ENCODE assay signal across 16 cellular contexts in the genomic region with DNA sequence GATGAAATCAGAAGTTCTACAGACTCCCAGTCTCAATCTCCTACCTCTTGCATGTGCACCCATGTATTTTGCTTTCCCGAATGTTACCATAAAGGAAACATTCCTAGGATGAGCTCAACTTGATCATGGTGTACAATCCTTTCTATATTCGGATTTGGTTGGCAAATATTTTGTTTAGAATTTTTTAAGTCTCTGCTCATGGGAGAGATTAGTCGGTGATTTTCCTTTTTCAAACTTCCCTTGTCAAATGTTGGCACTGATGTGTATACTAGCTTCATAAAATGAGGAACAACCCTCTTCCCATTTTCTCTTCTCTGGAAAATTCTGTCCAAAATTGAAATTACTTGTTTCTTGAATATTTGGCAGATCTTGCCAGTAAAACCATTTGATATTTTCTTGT.
DNase-seq lines count a peak whose midpoint lies in the region; ATAC-seq and TF ChIP-seq lines count a peak whose summit lies in the region.
"Had no signal": no experiment of that assay in that cellular context is flagged by ENCODE, and none has a peak within 500 bp of the region (broad histone marks: within the 10 kb centered on the region; RNA-seq: fewer than 3 reads in every experiment).

No MANE protein-coding gene starts in this region.

- no peaks in the 10 kb centered on the region for H3K36me3 Mint-ChIP-seq in chondrocyte (ENCODE audit: low read depth)

- peaks cover 40 to 42% of the 10 kb centered on the region in 2 experiments for H3K4me1 ChIP-seq in SK-N-SH (ENCODE audit: control insufficient read depth in 1 of 2, insufficient read depth in 2 of 2, low read depth in 1 of 2, low read length in 1 of 2)

- no peak overlapping the region for H3K9ac ChIP-seq in SK-N-SH
- H3K9ac ChIP-seq: BLaER1 treated with 17β-estradiol and CSF1 and Interleukin-3, amounts not matched to agents 10 nM and 100 nM had no signal

- no peak for DNase-seq in SK-N-SH
- no peak for DNase-seq in chondrocyte (ENCODE audit: low spot score)
- DNase-seq in medulla oblongata (ENCODE audit: extremely low spot score): peak; percentile 14
- no peak for DNase-seq in HT-29 (ENCODE audit: low spot score)
- no peak for DNase-seq in superior temporal gyrus (ENCODE audit: extremely low spot score)
- no peak for DNase-seq in T-helper 1 cell
- DNase-seq in SIG-M5 (lab: John Stamatoyannopoulos, UW): no peak
- DNase-seq: Calu3; CD4-positive, alpha-beta T cell; DMS79 treated with DMSO at 0.1 percent for 48 hours; GDM1; H7 had no signal

- H3K4me3 ChIP-seq in SK-N-SH (ENCODE audit: low read depth in 2 of 2, low read length in 1 of 2): no peak overlapping the region
- H3K4me3 ChIP-seq: BLaER1 treated with 17β-estradiol and CSF1 and Interleukin-3, amounts not matched to agents 10 nM and 100 nM; GM23338 had no signal

- no peaks in the 10 kb centered on the region for H4K20me1 ChIP-seq in SK-N-SH (ENCODE audit: insufficient read depth)
- H4K20me1 ChIP-seq: BLaER1 treated with 17β-estradiol and CSF1 and Interleukin-3, amounts not matched to agents 10 nM and 100 nM had no signal

- no peak overlapping the region for H2AFZ ChIP-seq in SK-N-SH (ENCODE audit: low read depth)
- H2AFZ ChIP-seq: GM23338 had no signal

- TF ChIP-seq RAD21 in SK-N-SH (IDR thresholded peaks at IDR 0.05; ENCODE audit: low read length): no peak

- H3K9me3 Mint-ChIP-seq in chondrocyte (ENCODE audit: low read depth): no peaks in the 10 kb centered on the region
- H3K9me3 Mint-ChIP-seq: CD4-positive, alpha-beta T cell had no signal

- no peak overlapping the region for H3K4me3 Mint-ChIP-seq in chondrocyte (ENCODE audit: unreplicated experiment)
- H3K4me3 Mint-ChIP-seq: CD4-positive, alpha-beta T cell; GM23338 had no signal

- peaks cover 91% of the 10 kb centered on the region for H3K4me1 Mint-ChIP-seq in chondrocyte (ENCODE audit: low read depth)
- H3K4me1 Mint-ChIP-seq: GM23338 had no signal

- POLR2A ChIA-PET in SK-N-SH (lab: Yijun Ruan, JAX): no interaction called here

- peak overlapping the region; percentile 28 for H3K27ac Mint-ChIP-seq in chondrocyte (ENCODE audit: unreplicated experiment)
- H3K27ac Mint-ChIP-seq: CD4-positive, alpha-beta T cell; GM23338 had no signal

- no peaks in the 10 kb centered on the region for H3K9me3 ChIP-seq in SK-N-SH
- H3K9me3 ChIP-seq: BLaER1 treated with 17β-estradiol and CSF1 and Interleukin-3, amounts not matched to agents 10 nM and 100 nM had no signal

- no peak for TF ChIP-seq CTCF in SK-N-SH (IDR thresholded peaks at IDR 0.05)
- TF ChIP-seq CTCF in chondrocyte (IDR thresholded peaks at IDR 0.05): no peak

- WGBS in SK-N-SH (ENCODE audit: low lambda C conversion rate): 94% methylated on average over 3 of the region's 3 CpGs

- H3K4me2 ChIP-seq in SK-N-SH: no peak overlapping the region
- H3K4me2 ChIP-seq: GM23338 had no signal

- H3K79me2 ChIP-seq in SK-N-SH (ENCODE audit: insufficient read depth): no peaks in the 10 kb centered on the region

- CTCF ChIA-PET in SK-N-SH (lab: Yijun Ruan, JAX): no interaction called here

- no peak for TF ChIP-seq EP300 in SK-N-SH (IDR thresholded peaks at IDR 0.05; ENCODE audit: borderline replicate concordance in 1 of 2, low read depth in 1 of 2, low read length in 1 of 2)

- H3K27me3 Mint-ChIP-seq in chondrocyte (ENCODE audit: low read depth): no peaks in the 10 kb centered on the region

- H3F3A ChIP-seq in SK-N-SH (replicated peaks; ENCODE audit: insufficient read depth): peaks cover 40% of the 10 kb centered on the region

- ATAC-seq in SK-N-SH treated with all-trans-retinoic acid at 6 μM for 48 hours: no peak
- ATAC-seq: GM23338 had no signal

- peak overlapping the region; percentile 43 to 100 for H3K27ac ChIP-seq in SK-N-SH (ENCODE audit: low read depth in 2 of 2, low read length in 1 of 2)
- H3K27ac ChIP-seq: 22Rv1; BLaER1 treated with 17β-estradiol and CSF1 and Interleukin-3, amounts not matched to agents 10 nM and 100 nM had no signal

- no peaks in the 10 kb centered on the region for H3K36me3 ChIP-seq in SK-N-SH (replicated peaks in 1 of 2; ENCODE audit: control insufficient read depth in 1 of 2, insufficient read depth in 2 of 2, low read length in 1 of 2)
- H3K36me3 ChIP-seq: BLaER1 treated with 17β-estradiol and CSF1 and Interleukin-3, amounts not matched to agents 10 nM and 100 nM had no signal

- no peaks in the 10 kb centered on the region for H3K27me3 ChIP-seq in SK-N-SH (ENCODE audit: insufficient read depth)
- H3K27me3 ChIP-seq: BLaER1 treated with 17β-estradiol and CSF1 and Interleukin-3, amounts not matched to agents 10 nM and 100 nM had no signal

- H3K9me2 ChIP-seq in SK-N-SH: no peaks in the 10 kb centered on the region

TF ChIP-seq in SK-N-SH, 30 proteins besides CTCF, POLR2A, EP300 and RAD21 (continues in another document):
- TF ChIP-seq RXRA (IDR thresholded peaks at IDR 0.05; ENCODE audit: borderline replicate concordance, low read depth) (no peak), GABPA (IDR thresholded peaks at IDR 0.05; ENCODE audit: low read depth) (no peak)
- TF ChIP-seq, protein P1, sequence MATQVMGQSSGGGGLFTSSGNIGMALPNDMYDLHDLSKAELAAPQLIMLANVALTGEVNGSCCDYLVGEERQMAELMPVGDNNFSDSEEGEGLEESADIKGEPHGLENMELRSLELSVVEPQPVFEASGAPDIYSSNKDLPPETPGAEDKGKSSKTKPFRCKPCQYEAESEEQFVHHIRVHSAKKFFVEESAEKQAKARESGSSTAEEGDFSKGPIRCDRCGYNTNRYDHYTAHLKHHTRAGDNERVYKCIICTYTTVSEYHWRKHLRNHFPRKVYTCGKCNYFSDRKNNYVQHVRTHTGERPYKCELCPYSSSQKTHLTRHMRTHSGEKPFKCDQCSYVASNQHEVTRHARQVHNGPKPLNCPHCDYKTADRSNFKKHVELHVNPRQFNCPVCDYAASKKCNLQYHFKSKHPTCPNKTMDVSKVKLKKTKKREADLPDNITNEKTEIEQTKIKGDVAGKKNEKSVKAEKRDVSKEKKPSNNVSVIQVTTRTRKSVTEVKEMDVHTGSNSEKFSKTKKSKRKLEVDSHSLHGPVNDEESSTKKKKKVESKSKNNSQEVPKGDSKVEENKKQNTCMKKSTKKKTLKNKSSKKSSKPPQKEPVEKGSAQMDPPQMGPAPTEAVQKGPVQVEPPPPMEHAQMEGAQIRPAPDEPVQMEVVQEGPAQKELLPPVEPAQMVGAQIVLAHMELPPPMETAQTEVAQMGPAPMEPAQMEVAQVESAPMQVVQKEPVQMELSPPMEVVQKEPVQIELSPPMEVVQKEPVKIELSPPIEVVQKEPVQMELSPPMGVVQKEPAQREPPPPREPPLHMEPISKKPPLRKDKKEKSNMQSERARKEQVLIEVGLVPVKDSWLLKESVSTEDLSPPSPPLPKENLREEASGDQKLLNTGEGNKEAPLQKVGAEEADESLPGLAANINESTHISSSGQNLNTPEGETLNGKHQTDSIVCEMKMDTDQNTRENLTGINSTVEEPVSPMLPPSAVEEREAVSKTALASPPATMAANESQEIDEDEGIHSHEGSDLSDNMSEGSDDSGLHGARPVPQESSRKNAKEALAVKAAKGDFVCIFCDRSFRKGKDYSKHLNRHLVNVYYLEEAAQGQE (IDR thresholded peaks at IDR 0.05; ENCODE audit: low read depth, low read length): no peak
- TF ChIP-seq, protein P2, sequence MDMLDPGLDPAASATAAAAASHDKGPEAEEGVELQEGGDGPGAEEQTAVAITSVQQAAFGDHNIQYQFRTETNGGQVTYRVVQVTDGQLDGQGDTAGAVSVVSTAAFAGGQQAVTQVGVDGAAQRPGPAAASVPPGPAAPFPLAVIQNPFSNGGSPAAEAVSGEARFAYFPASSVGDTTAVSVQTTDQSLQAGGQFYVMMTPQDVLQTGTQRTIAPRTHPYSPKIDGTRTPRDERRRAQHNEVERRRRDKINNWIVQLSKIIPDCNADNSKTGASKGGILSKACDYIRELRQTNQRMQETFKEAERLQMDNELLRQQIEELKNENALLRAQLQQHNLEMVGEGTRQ (IDR thresholded peaks at IDR 0.05; ENCODE audit: borderline replicate concordance, low read depth, low read length): no peak

TF ChIP-seq in SK-N-SH treated with all-trans-retinoic acid at 6 μM for 48 hours, 23 proteins besides CTCF, POLR2A, EP300 and RAD21 (continues in another document):
- TF ChIP-seq, protein P3, sequence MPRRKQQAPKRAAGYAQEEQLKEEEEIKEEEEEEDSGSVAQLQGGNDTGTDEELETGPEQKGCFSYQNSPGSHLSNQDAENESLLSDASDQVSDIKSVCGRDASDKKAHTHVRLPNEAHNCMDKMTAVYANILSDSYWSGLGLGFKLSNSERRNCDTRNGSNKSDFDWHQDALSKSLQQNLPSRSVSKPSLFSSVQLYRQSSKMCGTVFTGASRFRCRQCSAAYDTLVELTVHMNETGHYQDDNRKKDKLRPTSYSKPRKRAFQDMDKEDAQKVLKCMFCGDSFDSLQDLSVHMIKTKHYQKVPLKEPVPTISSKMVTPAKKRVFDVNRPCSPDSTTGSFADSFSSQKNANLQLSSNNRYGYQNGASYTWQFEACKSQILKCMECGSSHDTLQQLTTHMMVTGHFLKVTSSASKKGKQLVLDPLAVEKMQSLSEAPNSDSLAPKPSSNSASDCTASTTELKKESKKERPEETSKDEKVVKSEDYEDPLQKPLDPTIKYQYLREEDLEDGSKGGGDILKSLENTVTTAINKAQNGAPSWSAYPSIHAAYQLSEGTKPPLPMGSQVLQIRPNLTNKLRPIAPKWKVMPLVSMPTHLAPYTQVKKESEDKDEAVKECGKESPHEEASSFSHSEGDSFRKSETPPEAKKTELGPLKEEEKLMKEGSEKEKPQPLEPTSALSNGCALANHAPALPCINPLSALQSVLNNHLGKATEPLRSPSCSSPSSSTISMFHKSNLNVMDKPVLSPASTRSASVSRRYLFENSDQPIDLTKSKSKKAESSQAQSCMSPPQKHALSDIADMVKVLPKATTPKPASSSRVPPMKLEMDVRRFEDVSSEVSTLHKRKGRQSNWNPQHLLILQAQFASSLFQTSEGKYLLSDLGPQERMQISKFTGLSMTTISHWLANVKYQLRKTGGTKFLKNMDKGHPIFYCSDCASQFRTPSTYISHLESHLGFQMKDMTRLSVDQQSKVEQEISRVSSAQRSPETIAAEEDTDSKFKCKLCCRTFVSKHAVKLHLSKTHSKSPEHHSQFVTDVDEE (CRISPR knock-in tag; IDR thresholded peaks at IDR 0.05): no peak
- TF ChIP-seq ZFP30 (CRISPR knock-in tag; IDR thresholded peaks at IDR 0.05) (no peak), CSDC2 (CRISPR knock-in tag; IDR thresholded peaks at IDR 0.05) (no peak), ESRRG (CRISPR knock-in tag; IDR thresholded peaks at IDR 0.05) (no peak)
